12 cellular contexts compared by ENCODE assay signal in the genomic region with DNA sequence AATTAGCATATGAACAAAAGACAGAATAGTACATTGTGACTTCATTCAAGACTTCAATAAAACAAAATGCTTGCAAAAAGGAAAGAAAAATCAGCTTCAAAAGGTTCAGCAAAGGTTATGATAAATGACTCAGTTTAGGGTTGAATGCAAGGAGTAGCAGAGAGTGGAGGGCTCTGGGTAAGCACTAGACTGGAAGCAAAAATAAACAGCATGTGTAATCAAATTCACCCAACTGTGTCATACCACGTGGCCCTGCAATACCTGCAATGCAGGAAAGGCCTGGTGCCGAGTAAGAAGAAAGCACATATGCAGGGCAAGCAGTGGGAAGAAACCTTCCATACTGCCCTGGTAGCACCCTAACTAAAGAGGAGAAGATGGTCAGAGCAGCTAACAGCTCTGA.
A peak's percentile ranks its signal among the peaks of the same experiment; 100 is the strongest.
DNase-seq lines count a peak whose midpoint lies in the region; ATAC-seq lines count a peak whose summit lies in the region.
"Had no signal": no experiment of that assay in that cellular context is flagged by ENCODE, and none has a peak within 500 bp of the region (broad histone marks: within the 10 kb centered on the region; RNA-seq: fewer than 3 reads in every experiment).

No MANE protein-coding gene starts in this region.

- H2AK5ac ChIP-seq in mesenchymal stem cell (ENCODE audit: low read length, severe bottlenecking) = no peak overlapping the region

- no peak overlapping the region for H3K4me3 ChIP-seq in mesenchymal stem cell (ENCODE audit: insufficient read depth in 1 of 2, low read depth in 1 of 2, low read length in 2 of 2)
- H3K4me3 ChIP-seq: testis had no signal

- WGBS in mesenchymal stem cell = 54% methylated on average over 2 of the region's 2 CpGs

- no peak overlapping the region for H3K14ac ChIP-seq in mesenchymal stem cell (ENCODE audit: low read length in 2 of 2)

- no peak overlapping the region for H2BK15ac ChIP-seq in mesenchymal stem cell (ENCODE audit: low read depth, poor library complexity, severe bottlenecking)

- no peak overlapping the region for H3K4me2 ChIP-seq in mesenchymal stem cell (ENCODE audit: low read length, poor library complexity, severe bottlenecking)

- H3K4ac ChIP-seq in mesenchymal stem cell (ENCODE audit: low read depth in 1 of 2, low read length in 2 of 2) = no peak overlapping the region

- H2BK120ac ChIP-seq in mesenchymal stem cell (ENCODE audit: low read depth, low read length) = no peak overlapping the region

- H3K9me3 ChIP-seq in mesenchymal stem cell (ENCODE audit: control insufficient read depth, low read length) = no peaks in the 10 kb centered on the region
- H3K9me3 ChIP-seq: testis had no signal

- ATAC-seq in activated CD4-positive, CD25-positive, alpha-beta regulatory T cell treated with anti-CD3 and anti-CD28 coated beads, Interleukin-2, amount 50 U/mL, for 24 hours = peak; percentile 72
- ATAC-seq in GM21825 (IDR thresholded peaks at IDR 0.05; ENCODE audit: unreplicated experiment) = peak; percentile 63

- H4K8ac ChIP-seq in mesenchymal stem cell (ENCODE audit: low read length) = peak overlapping the region; percentile 28

- H3K79me1 ChIP-seq in mesenchymal stem cell (replicated peaks; ENCODE audit: low read length, poor library complexity, severe bottlenecking) = peaks cover 9% of the 10 kb centered on the region

- H3K36me3 ChIP-seq in mesenchymal stem cell (ENCODE audit: control insufficient read depth in 1 of 2, insufficient read depth in 2 of 2, low read depth in 1 of 2, low read length in 2 of 2) = no peaks in the 10 kb centered on the region

- H3K4me1 ChIP-seq in mesenchymal stem cell (ENCODE audit: control insufficient read depth, insufficient read depth, low read depth, low read length) = no peaks in the 10 kb centered on the region
- H3K4me1 ChIP-seq: testis had no signal

- no peak overlapping the region for H2AFZ ChIP-seq in mesenchymal stem cell (ENCODE audit: low read depth, low read length)

- H3K23ac ChIP-seq in mesenchymal stem cell (ENCODE audit: low read length in 2 of 2) = no peak overlapping the region

- H2BK5ac ChIP-seq in mesenchymal stem cell (ENCODE audit: low read depth, low read length, poor library complexity, severe bottlenecking) = no peak overlapping the region

- intact Hi-C loops in posterior vena cava (cut with DNase I) = no loop called here

- no peak for DNase-seq in activated CD4-positive, CD25-positive, alpha-beta regulatory T cell (lab: John Stamatoyannopoulos, UW)
- peak; percentile 15 for DNase-seq in NCI-H1436 (lab: John Stamatoyannopoulos, UW)
- no peak for DNase-seq in mesenchymal stem cell
- DNase-seq in activated gamma-delta T cell treated with Interleukin-2 at 50 U/mL for 16 hours = no peak
- DNase-seq in posterior vena cava (ENCODE audit: low spot score) = no peak
- no peak for DNase-seq in OCI-M1 (lab: John Stamatoyannopoulos, UW)
- DNase-seq: amygdala, midbrain, NCI-H446 treated with DMSO at 0.1 percent for 48 hours, testis had no signal

- H3K27me3 ChIP-seq in mesenchymal stem cell (ENCODE audit: control insufficient read depth in 1 of 2, insufficient read depth in 1 of 2, low read length in 2 of 2) = no peaks in the 10 kb centered on the region
- H3K27me3 ChIP-seq: testis had no signal

- H3K27ac ChIP-seq in mesenchymal stem cell (ENCODE audit: low read length, poor library complexity, severe bottlenecking) = no peak overlapping the region
- H3K27ac ChIP-seq: testis had no signal

- H2BK12ac ChIP-seq in mesenchymal stem cell (ENCODE audit: low read length in 2 of 2) = no peak overlapping the region

- no peak overlapping the region for H4K91ac ChIP-seq in mesenchymal stem cell (ENCODE audit: low read length)

- H3K18ac ChIP-seq in mesenchymal stem cell (ENCODE audit: low read depth in 1 of 2, low read length in 2 of 2) = no peak overlapping the region

- H3K9ac ChIP-seq in mesenchymal stem cell (ENCODE audit: low read length) = no peak overlapping the region
